In genomic region chr3:123960791-123961507, GRCh38 we compare ENCODE assay signal across 8 cellular contexts. TPM values are rescaled to one million over a fixed set of nuclear protein-coding genes. Genes with fewer than 3 reads are reported as not detected.
DNase-seq lines count a peak whose midpoint lies in the region; ATAC-seq and TF ChIP-seq lines count a peak whose summit lies in the region.

A gene with protein sequence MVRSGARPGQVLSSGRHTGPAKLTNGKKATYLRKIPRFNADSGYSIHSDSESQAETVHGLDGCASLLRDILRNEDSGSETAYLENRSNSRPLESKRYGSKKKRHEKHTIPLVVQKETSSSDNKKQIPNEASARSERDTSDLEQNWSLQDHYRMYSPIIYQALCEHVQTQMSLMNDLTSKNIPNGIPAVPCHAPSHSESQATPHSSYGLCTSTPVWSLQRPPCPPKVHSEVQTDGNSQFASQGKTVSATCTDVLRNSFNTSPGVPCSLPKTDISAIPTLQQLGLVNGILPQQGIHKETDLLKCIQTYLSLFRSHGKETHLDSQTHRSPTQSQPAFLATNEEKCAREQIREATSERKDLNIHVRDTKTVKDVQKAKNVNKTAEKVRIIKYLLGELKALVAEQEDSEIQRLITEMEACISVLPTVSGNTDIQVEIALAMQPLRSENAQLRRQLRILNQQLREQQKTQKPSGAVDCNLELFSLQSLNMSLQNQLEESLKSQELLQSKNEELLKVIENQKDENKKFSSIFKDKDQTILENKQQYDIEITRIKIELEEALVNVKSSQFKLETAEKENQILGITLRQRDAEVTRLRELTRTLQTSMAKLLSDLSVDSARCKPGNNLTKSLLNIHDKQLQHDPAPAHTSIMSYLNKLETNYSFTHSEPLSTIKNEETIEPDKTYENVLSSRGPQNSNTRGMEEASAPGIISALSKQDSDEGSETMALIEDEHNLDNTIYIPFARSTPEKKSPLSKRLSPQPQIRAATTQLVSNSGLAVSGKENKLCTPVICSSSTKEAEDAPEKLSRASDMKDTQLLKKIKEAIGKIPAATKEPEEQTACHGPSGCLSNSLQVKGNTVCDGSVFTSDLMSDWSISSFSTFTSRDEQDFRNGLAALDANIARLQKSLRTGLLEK (minus strand): TSS chr3:123961229. CDS start chr3:123961173, 56 bp downstream.

- H3K4me1 Mint-ChIP-seq in HFFc6 (ENCODE audit: low read depth) = peaks cover 36% of the 10 kb centered on the region

- TF ChIP-seq CTCF in HFFc6 (IDR thresholded peaks at IDR 0.05) = no peak
- no peak for TF ChIP-seq CTCF in suprapubic skin (IDR thresholded peaks at IDR 0.05)

- H3K4me1 ChIP-seq in suprapubic skin = peaks cover 24% of the 10 kb centered on the region

- H3K27ac ChIP-seq in suprapubic skin = peak within 1 kb of the TSS; percentile 84

- no peaks in the 10 kb centered on the region for H3K27me3 ChIP-seq in suprapubic skin

- H3K27me3 Mint-ChIP-seq in HFFc6 (ENCODE audit: insufficient read depth) = peaks cover 2% of the 10 kb centered on the region; the same call in 1 of the 2 replicates

- H3K9me3 ChIP-seq in suprapubic skin = no peaks in the 10 kb centered on the region

- DNase-seq in GM04504 (ENCODE audit: low read depth) (peak; percentile 82), HFFc6 (peak; percentile 90), NCI-H1048 (lab: John Stamatoyannopoulos, UW) (peak; percentile 97), glomerular endothelial cell (ENCODE audit: extremely low read depth, low read depth, low spot score) (peak; percentile 57), occipital lobe (lab: John Stamatoyannopoulos, UW) (peak; percentile 90), suprapubic skin (ENCODE audit: low spot score in 2 of 2) (peak; percentile 93 to 95)
- peak; percentile 79 for DNase-seq in activated naive CD4-positive, alpha-beta T cell treated with anti-CD3 and anti-CD28 coated beads, Interleukin-2, amount 50 U/mL, for 16 hours

- H3K4me3 Mint-ChIP-seq in HFFc6 = peak within 1 kb of the TSS; percentile 99

- H3K36me3 ChIP-seq in suprapubic skin = peaks cover 5% of the 10 kb centered on the region

- peak; percentile 100 for ATAC-seq in SK-N-SH treated with all-trans-retinoic acid at 6 μM for 48 hours

- TF ChIP-seq EP300 in suprapubic skin (IDR thresholded peaks at IDR 0.05) = no peak

- no peaks in the 10 kb centered on the region; the same call in 1 of the 2 replicates for H3K36me3 Mint-ChIP-seq in HFFc6 (ENCODE audit: low read depth)

- peak within 1 kb of the TSS; percentile 91 for H3K4me3 ChIP-seq in suprapubic skin

- H3K9me3 Mint-ChIP-seq in HFFc6 = no peaks in the 10 kb centered on the region

- WGBS in suprapubic skin = under 1% methylated on average over 29 of the region's 55 CpGs

- TF ChIP-seq POLR2A in suprapubic skin (IDR thresholded peaks at IDR 0.05) = peak in 1 of 2 donors; percentile 37

- H3K27ac Mint-ChIP-seq in HFFc6 = peak within 1 kb of the TSS; percentile 92

TF ChIP-seq in SK-N-SH treated with all-trans-retinoic acid at 6 μM for 48 hours, 23 proteins besides CTCF, POLR2A, EP300 and RAD21:
- TF ChIP-seq OSR1 (CRISPR knock-in tag; IDR thresholded peaks at IDR 0.05) (no peak), RARB (CRISPR knock-in tag; IDR thresholded peaks at IDR 0.05) (no peak), ARNTL (CRISPR knock-in tag; IDR thresholded peaks at IDR 0.05; ENCODE audit: borderline replicate concordance, low read depth) (no peak), ESRRG (CRISPR knock-in tag; IDR thresholded peaks at IDR 0.05) (no peak), ZNF565 (CRISPR knock-in tag; conservative IDR thresholded peaks at IDR 0.05; ENCODE audit: low read depth) (no peak), ISL1 (CRISPR knock-in tag; IDR thresholded peaks at IDR 0.05) (no peak)
- TF ChIP-seq, protein P1, sequence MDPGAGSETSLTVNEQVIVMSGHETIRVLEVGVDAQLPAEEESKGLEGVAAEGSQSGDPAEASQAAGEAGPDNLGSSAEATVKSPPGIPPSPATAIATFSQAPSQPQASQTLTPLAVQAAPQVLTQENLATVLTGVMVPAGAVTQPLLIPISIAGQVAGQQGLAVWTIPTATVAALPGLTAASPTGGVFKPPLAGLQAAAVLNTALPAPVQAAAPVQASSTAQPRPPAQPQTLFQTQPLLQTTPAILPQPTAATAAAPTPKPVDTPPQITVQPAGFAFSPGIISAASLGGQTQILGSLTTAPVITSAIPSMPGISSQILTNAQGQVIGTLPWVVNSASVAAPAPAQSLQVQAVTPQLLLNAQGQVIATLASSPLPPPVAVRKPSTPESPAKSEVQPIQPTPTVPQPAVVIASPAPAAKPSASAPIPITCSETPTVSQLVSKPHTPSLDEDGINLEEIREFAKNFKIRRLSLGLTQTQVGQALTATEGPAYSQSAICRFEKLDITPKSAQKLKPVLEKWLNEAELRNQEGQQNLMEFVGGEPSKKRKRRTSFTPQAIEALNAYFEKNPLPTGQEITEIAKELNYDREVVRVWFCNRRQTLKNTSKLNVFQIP (CRISPR knock-in tag; IDR thresholded peaks at IDR 0.05; ENCODE audit: borderline replicate concordance, low read depth) = no peak
- TF ChIP-seq, protein P2, sequence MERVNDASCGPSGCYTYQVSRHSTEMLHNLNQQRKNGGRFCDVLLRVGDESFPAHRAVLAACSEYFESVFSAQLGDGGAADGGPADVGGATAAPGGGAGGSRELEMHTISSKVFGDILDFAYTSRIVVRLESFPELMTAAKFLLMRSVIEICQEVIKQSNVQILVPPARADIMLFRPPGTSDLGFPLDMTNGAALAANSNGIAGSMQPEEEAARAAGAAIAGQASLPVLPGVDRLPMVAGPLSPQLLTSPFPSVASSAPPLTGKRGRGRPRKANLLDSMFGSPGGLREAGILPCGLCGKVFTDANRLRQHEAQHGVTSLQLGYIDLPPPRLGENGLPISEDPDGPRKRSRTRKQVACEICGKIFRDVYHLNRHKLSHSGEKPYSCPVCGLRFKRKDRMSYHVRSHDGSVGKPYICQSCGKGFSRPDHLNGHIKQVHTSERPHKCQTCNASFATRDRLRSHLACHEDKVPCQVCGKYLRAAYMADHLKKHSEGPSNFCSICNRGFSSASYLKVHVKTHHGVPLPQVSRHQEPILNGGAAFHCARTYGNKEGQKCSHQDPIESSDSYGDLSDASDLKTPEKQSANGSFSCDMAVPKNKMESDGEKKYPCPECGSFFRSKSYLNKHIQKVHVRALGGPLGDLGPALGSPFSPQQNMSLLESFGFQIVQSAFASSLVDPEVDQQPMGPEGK (CRISPR knock-in tag; IDR thresholded peaks at IDR 0.05; ENCODE audit: borderline replicate concordance) = no peak
- TF ChIP-seq, protein P3, sequence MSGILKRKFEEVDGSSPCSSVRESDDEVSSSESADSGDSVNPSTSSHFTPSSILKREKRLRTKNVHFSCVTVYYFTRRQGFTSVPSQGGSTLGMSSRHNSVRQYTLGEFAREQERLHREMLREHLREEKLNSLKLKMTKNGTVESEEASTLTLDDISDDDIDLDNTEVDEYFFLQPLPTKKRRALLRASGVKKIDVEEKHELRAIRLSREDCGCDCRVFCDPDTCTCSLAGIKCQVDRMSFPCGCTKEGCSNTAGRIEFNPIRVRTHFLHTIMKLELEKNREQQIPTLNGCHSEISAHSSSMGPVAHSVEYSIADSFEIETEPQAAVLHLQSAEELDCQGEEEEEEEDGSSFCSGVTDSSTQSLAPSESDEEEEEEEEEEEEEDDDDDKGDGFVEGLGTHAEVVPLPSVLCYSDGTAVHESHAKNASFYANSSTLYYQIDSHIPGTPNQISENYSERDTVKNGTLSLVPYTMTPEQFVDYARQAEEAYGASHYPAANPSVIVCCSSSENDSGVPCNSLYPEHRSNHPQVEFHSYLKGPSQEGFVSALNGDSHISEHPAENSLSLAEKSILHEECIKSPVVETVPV (CRISPR knock-in tag; IDR thresholded peaks at IDR 0.05) = no peak

RNA-seq across cellular contexts. Expression of the gene that starts here (rescaled TPM):
- 10 to 100 TPM; 25.8 to 39.7 (median 36.3) TPM for total RNA-seq in HFFc6 (2021; fragmentation: NEBNext Ultra II Directional; extraction: Animal tissue kit (Norgen Biotek cat#: 25700))
- total RNA-seq in glomerular endothelial cell (24.0 and 26.3 TPM in 2 replicates), occipital lobe (99.5 TPM), suprapubic skin (10 to 100 TPM; 10.8 to 73.5 (median 28.0) TPM)

Comparison
In these comparisons a context has a peak if more than half of its experiments do, and no peak if none do; other contexts are left out.
1. Peak in every context shown above with its lines: DNase-seq, ATAC-seq, H3K4me3 ChIP-seq and H3K27ac ChIP-seq.